Comparison of ENCODE assay signal across 10 cellular contexts in the genomic region with DNA sequence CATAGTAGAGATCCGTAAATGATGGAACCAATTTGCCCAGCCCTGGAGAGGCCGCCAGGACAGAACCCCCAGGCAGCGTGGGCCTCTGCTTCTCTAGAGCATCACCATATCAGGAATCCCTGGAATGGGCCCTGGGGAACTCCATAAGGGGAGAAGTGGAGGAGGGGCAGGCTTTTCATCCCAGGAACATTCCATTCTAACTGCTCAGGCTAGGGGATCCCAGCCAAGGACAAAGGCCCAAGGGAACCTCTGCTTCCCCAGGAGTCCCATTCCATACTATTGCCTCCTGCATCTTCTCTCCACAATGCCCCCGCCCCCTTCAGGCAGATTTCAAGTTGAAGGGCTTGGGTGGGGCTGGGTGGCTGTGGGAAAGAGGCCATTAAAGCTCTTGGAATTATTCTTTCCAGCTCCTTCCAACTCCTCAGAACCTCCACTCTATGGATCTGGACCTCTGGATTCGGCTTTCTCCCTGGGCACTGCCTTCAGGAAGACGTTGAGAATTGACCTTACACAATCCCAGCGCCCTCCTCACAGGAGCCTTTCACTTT. TPM values are rescaled to one million over a fixed set of nuclear protein-coding genes. Genes with fewer than 3 reads are reported as not detected.
DNase-seq lines count a peak whose midpoint lies in the region; ATAC-seq and TF ChIP-seq lines count a peak whose summit lies in the region.
"Had no signal": no experiment of that assay in that cellular context is flagged by ENCODE, and none has a peak within 500 bp of the region (broad histone marks: within the 10 kb centered on the region; RNA-seq: fewer than 3 reads in every experiment).

No MANE protein-coding gene starts in this region.

- DNase-seq in AG09309 (ENCODE audit: low read depth) (peak; percentile 94), Peyer's patch (peak in 2 of 3 donors; percentile 32 to 66), fibroblast of peridontal ligament (ENCODE audit: extremely low read depth) (peak; percentile 98), GM10266 (ENCODE audit: extremely low spot score) (no peak), SKM-1 treated with dmso at 0.1 percent for 144 hours (lab: John Stamatoyannopoulos, UW; ENCODE audit: unreplicated experiment) (no peak)
- DNase-seq: DND-41 had no signal

- H3K4me3 ChIP-seq in AG09309 (ENCODE audit: control insufficient read depth, low read depth, low read length) (no peak overlapping the region), Peyer's patch (no peak overlapping the region)
- H3K4me3 ChIP-seq: K562 had no signal

- no peaks in the 10 kb centered on the region for H3K36me3 Mint-ChIP-seq in nephron (ENCODE audit: low read depth)

- no peaks in the 10 kb centered on the region for H3K27me3 ChIP-seq in Peyer's patch

- H3K36me3 ChIP-seq in Peyer's patch: no peaks in the 10 kb centered on the region

- TF ChIP-seq CTCF in AG09309 (IDR thresholded peaks at IDR 0.05; ENCODE audit: control insufficient read depth, insufficient read depth, low read depth, low read length, missing control alignments) (peak; percentile 16), Peyer's patch (IDR thresholded peaks at IDR 0.05) (no peak), nephron (IDR thresholded peaks at IDR 0.05; ENCODE audit: unreplicated experiment in 3 of 3) (no peak), GM10266 (IDR thresholded peaks at IDR 0.05; ENCODE audit: control insufficient read depth, insufficient read depth, low read depth, missing control alignments) (no peak)

- no peaks in the 10 kb centered on the region for H3K9me3 ChIP-seq in Peyer's patch

- H3K27ac ChIP-seq in Peyer's patch: peak overlapping the region; percentile 57 to 85 (median 68)

- H3K27ac Mint-ChIP-seq in nephron: peak overlapping the region; percentile 56 to 76 (median 72)

- ATAC-seq in GM18517 (IDR thresholded peaks at IDR 0.05; ENCODE audit: unreplicated experiment) (no peak), GM19463 (IDR thresholded peaks at IDR 0.05; ENCODE audit: unreplicated experiment) (no peak)
- ATAC-seq: K562 had no signal

- peaks cover 32% of the 10 kb centered on the region for H3K27me3 Mint-ChIP-seq in nephron (ENCODE audit: low read depth)

- no peak for TF ChIP-seq POLR2A in Peyer's patch (IDR thresholded peaks at IDR 0.05)

- H3K9me3 Mint-ChIP-seq in nephron: no peaks in the 10 kb centered on the region

- H3K4me1 ChIP-seq in Peyer's patch: peaks cover 0 to 38% (median 3%) of the 10 kb centered on the region in 4 donors

- peaks cover 55% of the 10 kb centered on the region for H3K4me1 Mint-ChIP-seq in nephron

- H3K4me3 Mint-ChIP-seq in nephron: peak overlapping the region in 2 of 3 experiments; percentile 27 to 52

RNA-seq across cellular contexts. Expression of gene TRNP1, which starts 6.0 kb away (rescaled TPM):
- total RNA-seq in Peyer's patch: 10 to 100 TPM in 1 of 4 donors, 1 to 10 TPM in 2, not detected in 1; 1.9 to 12.2 (median 3.2) TPM

RNA-seq across cellular contexts. Expression of gene TENT5B, which starts 13.1 kb away (rescaled TPM):
- total RNA-seq in Peyer's patch: 1 to 10 TPM in 1 of 4 donors, under 1 TPM in 2, not detected in 1; 0.70 to 5.1 (median 0.80) TPM

RNA-seq across cellular contexts. Expression of gene KDF1, which starts 39.2 kb away (rescaled TPM):
- 10 to 100 TPM; 13.2 to 40.1 (median 31.8) TPM for total RNA-seq in Peyer's patch

Comparison
In these comparisons a context has a peak if more than half of its experiments do, and no peak if none do; other contexts are left out.
1. DNase-seq: peak in AG09309 (single experiment), Peyer's patch (2 of 3) and fibroblast of peridontal ligament (single experiment); none in GM10266 (single experiment) and SKM-1 treated with dmso at 0.1 percent for 144 hours (single experiment).